ENCODE assay signal across 21 cellular contexts in the genomic region with DNA sequence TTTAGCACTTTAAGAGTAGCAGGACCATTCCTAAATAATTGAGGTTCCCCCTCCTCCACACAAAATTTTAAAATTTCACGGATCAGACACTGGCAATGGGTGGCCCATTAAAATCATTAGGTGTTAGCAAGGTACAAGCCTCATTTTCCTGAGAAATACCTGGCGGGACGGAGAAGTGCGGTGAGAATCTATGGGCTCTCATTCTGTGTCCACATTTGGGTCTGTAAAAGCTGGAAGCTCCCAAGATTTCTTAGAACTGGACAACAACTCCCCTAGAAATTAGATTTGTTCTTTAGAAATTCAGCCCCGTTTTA. TPM values are rescaled to one million over a fixed set of nuclear protein-coding genes. Genes with fewer than 3 reads are reported as not detected.
DNase-seq lines count a peak whose midpoint lies in the region; ATAC-seq and TF ChIP-seq lines count a peak whose summit lies in the region.
"Had no signal": no experiment of that assay in that cellular context is flagged by ENCODE, and none has a peak within 500 bp of the region (broad histone marks: within the 10 kb centered on the region; RNA-seq: fewer than 3 reads in every experiment).

No MANE protein-coding gene starts in this region.

- H3K79me1 ChIP-seq in neuronal stem cell (ENCODE audit: low read depth, low read length) = no peaks in the 10 kb centered on the region

- intact Hi-C loops in CD8-positive, alpha-beta T cell (cut with DNase I, micrococcal nuclease) = no loop called here

- peak overlapping the region; percentile 50 for H3K4me3 ChIP-seq in AG10803 (ENCODE audit: low read length)
- H3K4me3 ChIP-seq in neuronal stem cell (ENCODE audit: low read length in 2 of 2) = no peak overlapping the region
- no peak overlapping the region for H3K4me3 ChIP-seq in CD8-positive, alpha-beta T cell (ENCODE audit: low read depth, low read length)
- H3K4me3 ChIP-seq: left ventricle myocardium inferior had no signal

- H2AK5ac ChIP-seq in neuronal stem cell (ENCODE audit: low read depth, low read length) = no peak overlapping the region

- no peak overlapping the region for H3K27ac ChIP-seq in neuronal stem cell (replicated peaks; ENCODE audit: low read length)
- no peak overlapping the region for H3K27ac ChIP-seq in CD8-positive, alpha-beta T cell (ENCODE audit: low read depth, low read length)
- H3K27ac ChIP-seq: left ventricle myocardium inferior, RWPE1 had no signal

- no peaks in the 10 kb centered on the region for H3K36me3 ChIP-seq in neuronal stem cell (replicated peaks in 1 of 2; ENCODE audit: control insufficient read depth in 2 of 2, insufficient read depth in 2 of 2, low read length in 2 of 2)
- H3K36me3 ChIP-seq in CD8-positive, alpha-beta T cell (ENCODE audit: insufficient read depth, low read length) = no peaks in the 10 kb centered on the region
- H3K36me3 ChIP-seq: left ventricle myocardium inferior had no signal

- H3K4me1 ChIP-seq in neuronal stem cell (ENCODE audit: control insufficient read depth in 2 of 2, insufficient read depth in 1 of 2, low read depth in 1 of 2, low read length in 2 of 2) = peaks cover 1 to 5% of the 10 kb centered on the region in 2 donors
- peaks cover 5% of the 10 kb centered on the region for H3K4me1 ChIP-seq in CD8-positive, alpha-beta T cell (ENCODE audit: insufficient read depth, low read length)

- H2BK15ac ChIP-seq in neuronal stem cell (ENCODE audit: low read length) = no peak overlapping the region

- no peak overlapping the region for H2BK12ac ChIP-seq in neuronal stem cell (ENCODE audit: low read length)

- H3K9ac ChIP-seq in neuronal stem cell (ENCODE audit: low read depth, low read length, poor library complexity) = no peak overlapping the region

- peaks cover 3 to 18% (median 5%) of the 10 kb centered on the region in 3 donors for H3K4me1 Mint-ChIP-seq in IgD-negative memory B cell
- peaks cover 29% of the 10 kb centered on the region for H3K4me1 Mint-ChIP-seq in glutamatergic neuron (ENCODE audit: low read depth, unreplicated experiment)
- H3K4me1 Mint-ChIP-seq in CD8-positive, alpha-beta T cell (ENCODE audit: low read depth) = peaks cover 16% of the 10 kb centered on the region

- no CpG with 5 or more reads among the region's 5 CpGs for WGBS in neuronal stem cell (ENCODE audit: extremely low coverage in 2 of 2, insufficient read length in 2 of 2, insufficient replicate concordance in 1 of 2), 2 donors

- H2AFZ ChIP-seq in neuronal stem cell (ENCODE audit: low read length) = peak overlapping the region; percentile 65

- H3K27me3 ChIP-seq in neuronal stem cell (ENCODE audit: control insufficient read depth in 3 of 3, insufficient read depth in 3 of 3, low read depth in 1 of 3, low read length in 3 of 3) = peaks cover 28 to 100% (median 90%) of the 10 kb centered on the region in 3 experiments
- H3K27me3 ChIP-seq in CD8-positive, alpha-beta T cell (ENCODE audit: insufficient read depth, low read length) = peaks cover 68% of the 10 kb centered on the region

- no peak overlapping the region for H2BK120ac ChIP-seq in neuronal stem cell (ENCODE audit: low read depth, low read length)

- no peak overlapping the region for H3K23ac ChIP-seq in neuronal stem cell (ENCODE audit: low read depth, low read length, poor library complexity)

- H3K36me3 Mint-ChIP-seq in IgD-negative memory B cell (peaks cover 4% of the 10 kb centered on the region), glutamatergic neuron (ENCODE audit: unreplicated experiment) (no peaks in the 10 kb centered on the region)
- H3K36me3 Mint-ChIP-seq in CD8-positive, alpha-beta T cell = peaks cover 2% of the 10 kb centered on the region

- H4K8ac ChIP-seq in neuronal stem cell (ENCODE audit: low read depth, low read length) = no peak overlapping the region

- H2BK5ac ChIP-seq in neuronal stem cell (ENCODE audit: low read length) = no peak overlapping the region

- no peak overlapping the region for H3K14ac ChIP-seq in neuronal stem cell (ENCODE audit: low read length)

- TF ChIP-seq CTCF in AG10803 (conservative IDR thresholded peaks at IDR 0.05; ENCODE audit: low read length) = no peak
- no peak for TF ChIP-seq CTCF in glutamatergic neuron (IDR thresholded peaks at IDR 0.05; ENCODE audit: partially characterized antibody, unreplicated experiment)
- no peak for TF ChIP-seq CTCF in CD8-positive, alpha-beta T cell (IDR thresholded peaks at IDR 0.05)

- peaks cover 0 to 27% (median 24%) of the 10 kb centered on the region in 3 donors for H3K9me3 Mint-ChIP-seq in IgD-negative memory B cell
- H3K9me3 Mint-ChIP-seq in glutamatergic neuron (ENCODE audit: unreplicated experiment) = peaks cover 51% of the 10 kb centered on the region
- peaks cover 18% of the 10 kb centered on the region for H3K9me3 Mint-ChIP-seq in CD8-positive, alpha-beta T cell

- CTCF ChIA-PET in CD8-positive, alpha-beta T cell (lab: Charles Lee) = no interaction called here

- no peak overlapping the region for H4K91ac ChIP-seq in neuronal stem cell (ENCODE audit: low read depth, low read length, poor library complexity)

- no peak overlapping the region for H3K4me2 ChIP-seq in neuronal stem cell (ENCODE audit: insufficient read depth, low read length, poor library complexity, severe bottlenecking)

- POLR2A ChIA-PET in CD8-positive, alpha-beta T cell (lab: Charles Lee) = no interaction called here

- DNase-seq in AG10803 (ENCODE audit: low read depth) (no peak), glutamatergic neuron (no peak), neuronal stem cell (ENCODE audit: low spot score) (no peak), pons (ENCODE audit: low spot score) (no peak), NCI-H446 (lab: John Stamatoyannopoulos, UW) (no peak)
- DNase-seq in CD8-positive, alpha-beta T cell = no peak
- DNase-seq: activated CD4-positive, alpha-beta T cell treated with anti-CD3 and anti-CD28 coated beads for 4 hours; GF-D8; left ventricle myocardium inferior; midbrain; naive thymus-derived CD8-positive, alpha-beta T cell; NCI-H1048; NCI-H2029; NCI-H748 treated with DMSO at 0.1 percent for 48 hours; T-helper 2 cell; trophoblast cell had no signal

- H3K4me3 Mint-ChIP-seq in IgD-negative memory B cell (peak overlapping the region in 1 of 4 donors; percentile 74), glutamatergic neuron (ENCODE audit: unreplicated experiment) (peak overlapping the region; percentile 96)
- no peak overlapping the region for H3K4me3 Mint-ChIP-seq in CD8-positive, alpha-beta T cell
- H3K4me3 Mint-ChIP-seq: naive thymus-derived CD8-positive, alpha-beta T cell had no signal

- no peak overlapping the region for H3K4ac ChIP-seq in neuronal stem cell (ENCODE audit: low read length)

- no peak for ATAC-seq in CD8-positive, alpha-beta T cell
- no peak for ATAC-seq in GM18870 (IDR thresholded peaks at IDR 0.05; ENCODE audit: unreplicated experiment)
- ATAC-seq: activated naive CD4-positive, alpha-beta T cell treated with anti-CD3 and anti-CD28 coated beads, Interleukin-2, amount 50 U/mL, for 72 hours; naive thymus-derived CD8-positive, alpha-beta T cell had no signal

- H3K27ac Mint-ChIP-seq in IgD-negative memory B cell (peak overlapping the region in 2 of 3 donors; percentile 78 to 80), glutamatergic neuron (ENCODE audit: unreplicated experiment) (peak overlapping the region; percentile 95)
- no peak overlapping the region for H3K27ac Mint-ChIP-seq in CD8-positive, alpha-beta T cell
- H3K27ac Mint-ChIP-seq: naive thymus-derived CD8-positive, alpha-beta T cell had no signal

- H3K27me3 Mint-ChIP-seq in IgD-negative memory B cell (peaks cover 72% of the 10 kb centered on the region), glutamatergic neuron (ENCODE audit: unreplicated experiment) (peaks cover 49% of the 10 kb centered on the region)
- H3K27me3 Mint-ChIP-seq in CD8-positive, alpha-beta T cell (ENCODE audit: low read depth) = peaks cover 77% of the 10 kb centered on the region

- no peak overlapping the region for H3K18ac ChIP-seq in neuronal stem cell (ENCODE audit: low read length)

- H3K9me3 ChIP-seq in neuronal stem cell (replicated peaks in 1 of 2; ENCODE audit: control insufficient read depth in 2 of 2, insufficient read depth in 1 of 2, low read depth in 1 of 2, low read length in 2 of 2) = no peaks in the 10 kb centered on the region
- H3K9me3 ChIP-seq in CD8-positive, alpha-beta T cell (ENCODE audit: low read length) = no peaks in the 10 kb centered on the region
- H3K9me3 ChIP-seq: left ventricle myocardium inferior had no signal

RNA-seq across cellular contexts. Expression of gene SIM1, which starts 5.9 kb away (rescaled TPM):
- not detected for polyA plus RNA-seq in IgD-negative memory B cell
- total RNA-seq in glutamatergic neuron (ENCODE audit: unreplicated experiment) = 49.8 TPM
- not detected for polyA plus RNA-seq in neuronal stem cell (2013, experiment 1 of 2)
- polyA plus RNA-seq in neuronal stem cell (2013, experiment 2 of 2) = not detected
- not detected for total RNA-seq in CD8-positive, alpha-beta T cell
- total RNA-seq: activated naive CD4-positive, alpha-beta T cell treated with anti-CD3 and anti-CD28 coated beads, Interleukin-2, amount 50 U/mL, for 72 hours; left ventricle myocardium inferior; naive thymus-derived CD8-positive, alpha-beta T cell had no signal
- polyA plus RNA-seq: aorta; naive thymus-derived CD8-positive, alpha-beta T cell had no signal

Comparison
In these comparisons a context has a peak if more than half of its experiments do, and no peak if none do; other contexts are left out.
1. RNA of gene SIM1, which starts 5.9 kb away (total RNA-seq): 49.8 TPM in glutamatergic neuron (single experiment); not detected in CD8-positive, alpha-beta T cell; every median in the first group is over 10 times any median in the second.